Comparison of ENCODE assay signal across 8 cellular contexts in the genomic region with DNA sequence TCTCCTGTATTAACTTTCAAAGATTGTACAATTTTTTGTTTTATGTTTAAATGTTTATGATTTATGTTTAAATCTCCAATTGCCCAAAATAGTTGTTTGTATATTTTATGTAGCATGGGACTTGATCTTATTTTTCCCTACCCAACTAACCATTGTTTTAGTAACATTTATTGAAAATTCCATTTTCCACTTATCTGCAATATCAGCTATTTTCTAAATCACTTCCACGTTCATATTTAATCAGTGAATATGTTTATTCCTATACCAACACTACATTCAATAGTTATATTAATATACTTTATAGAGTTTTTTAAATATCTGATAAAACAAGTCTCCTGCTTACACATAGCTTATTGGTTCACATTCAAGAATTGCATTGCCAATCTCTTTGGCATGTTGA.
"Had no signal": no experiment of that assay in that cellular context is flagged by ENCODE, and none has a peak within 500 bp of the region (broad histone marks: within the 10 kb centered on the region; RNA-seq: fewer than 3 reads in every experiment).

No MANE protein-coding gene starts in this region.

- ATAC-seq: GM23338 had no signal

- H3K4me2 ChIP-seq: GM23338, KMS-11 had no signal

- DNase-seq: H9, HCEC 1CT, KBM-7 had no signal

- H3K27ac ChIP-seq: KMS-11 had no signal

- H2AFZ ChIP-seq: GM23338 had no signal

- FAIRE-seq: H1, H54, HTR-8/SVneo had no signal

- H3K9ac ChIP-seq: KMS-11 had no signal

- H3K4me3 ChIP-seq: GM23338 had no signal
